In genomic region chr11:12845739-12846358, GRCh38 we compare ENCODE assay signal across 8 cellular contexts.
DNase-seq lines count a peak whose midpoint lies in the region; ATAC-seq, FAIRE-seq and TF ChIP-seq lines count a peak whose summit lies in the region.

No MANE protein-coding gene starts in this region.

- FAIRE-seq in frontal cortex (lab: Jason Lieb, UNC), result no peak

- H3K36me3 Mint-ChIP-seq in activated T-cell treated with anti-CD3 and anti-CD28 coated beads, Interleukin-2, amount 50 U/mL, for 4 hours (ENCODE audit: insufficient read depth), result no peaks in the 10 kb centered on the region

- H3K9me2 ChIP-seq in hepatocyte (replicated peaks; ENCODE audit: insufficient read depth), result no peaks in the 10 kb centered on the region

- no peaks in the 10 kb centered on the region for H3K27me3 ChIP-seq in KMS-11 (ENCODE audit: insufficient read depth, low read depth)
- H3K27me3 ChIP-seq in hepatocyte, result no peaks in the 10 kb centered on the region
- H3K27me3 ChIP-seq in thyroid gland, result no peaks in the 10 kb centered on the region

- no peak overlapping the region for H3K4me3 Mint-ChIP-seq in activated T-cell treated with anti-CD3 and anti-CD28 coated beads, Interleukin-2, amount 50 U/mL, for 4 hours

- H3K4me1 ChIP-seq in KMS-11 (ENCODE audit: low read depth, poor library complexity, severe bottlenecking), result peaks cover 84% of the 10 kb centered on the region
- H3K4me1 ChIP-seq in hepatocyte (ENCODE audit: insufficient read depth), result peaks cover 60% of the 10 kb centered on the region
- peaks cover 10 to 44% of the 10 kb centered on the region in 2 donors for H3K4me1 ChIP-seq in thyroid gland

- 16% methylated on average over 10 of the region's 10 CpGs for WGBS in hepatocyte (ENCODE audit: low lambda C conversion rate, missing lambda C conversion rate)
- WGBS in thyroid gland, 2 donors, result 50 to 64% methylated on average over 10 of the region's 10 CpGs

- no peaks in the 10 kb centered on the region for H3K9me3 Mint-ChIP-seq in activated T-cell treated with anti-CD3 and anti-CD28 coated beads, Interleukin-2, amount 50 U/mL, for 4 hours

- H2AFZ ChIP-seq in KMS-11 (ENCODE audit: low read depth), result no peak overlapping the region
- H2AFZ ChIP-seq in hepatocyte, result no peak overlapping the region

- TF ChIP-seq CTCF in KMS-11 (conservative IDR thresholded peaks at IDR 0.05; ENCODE audit: low read depth, low read length) (no peak), hepatocyte (IDR thresholded peaks at IDR 0.05; ENCODE audit: poor library complexity) (no peak), thyroid gland (IDR thresholded peaks at IDR 0.05) (no peak)

- no peaks in the 10 kb centered on the region for H3K4me1 Mint-ChIP-seq in activated T-cell treated with anti-CD3 and anti-CD28 coated beads, Interleukin-2, amount 50 U/mL, for 4 hours (ENCODE audit: low read depth)

- H4K20me1 ChIP-seq in KMS-11 (ENCODE audit: insufficient read depth) (0 out of 2 replicates have a peak, but pooled peaks cover 10% of the 10 kb centered on the region), hepatocyte (ENCODE audit: insufficient read depth, poor library complexity, severe bottlenecking) (peaks cover 5% of the 10 kb centered on the region)

- H3K4me2 ChIP-seq in KMS-11, result peak overlapping the region; percentile 22; the same call in 1 of the 2 replicates
- peak overlapping the region; percentile 53 for H3K4me2 ChIP-seq in hepatocyte

- peaks cover 12% of the 10 kb centered on the region for H3K27me3 Mint-ChIP-seq in activated T-cell treated with anti-CD3 and anti-CD28 coated beads, Interleukin-2, amount 50 U/mL, for 4 hours (ENCODE audit: low read depth)

- H3K9me3 ChIP-seq in hepatocyte (ENCODE audit: low read depth), result no peaks in the 10 kb centered on the region
- H3K9me3 ChIP-seq in thyroid gland, result no peaks in the 10 kb centered on the region

- H3K27ac ChIP-seq in KMS-11 (peak overlapping the region; percentile 34; the same call in 1 of the 2 replicates), hepatocyte (peak overlapping the region; percentile 80), thyroid gland (peak overlapping the region in 2 of 3 donors; percentile 2 to 26)

- ATAC-seq in HG03520 (IDR thresholded peaks at IDR 0.05; ENCODE audit: unreplicated experiment), result no peak
- no peak for ATAC-seq in HG03342 (IDR thresholded peaks at IDR 0.05; ENCODE audit: unreplicated experiment)
- ATAC-seq in activated T-cell treated with anti-CD3 and anti-CD28 coated beads, Interleukin-2, amount 50 U/mL, for 4 hours, result no peak

- H3K9ac ChIP-seq in KMS-11, result no peak overlapping the region

- DNase-seq in SHP77 (lab: John Stamatoyannopoulos, UW), result peak; percentile 83 to 84
- DNase-seq in hepatocyte (ENCODE audit: low spot score), result peak; percentile 78
- no peak for DNase-seq in thyroid gland
- DNase-seq in frontal cortex (ENCODE audit: low spot score in 2 of 2), result no peak
- DNase-seq in activated T-cell treated with anti-CD3 and anti-CD28 coated beads, Interleukin-2, amount 50 U/mL, for 4 hours, result no peak

- no peak overlapping the region for H3K4me3 ChIP-seq in KMS-11 (IDR thresholded peaks at IDR 0.05; ENCODE audit: insufficient read depth, low read depth, low read length)
- no peak overlapping the region for H3K4me3 ChIP-seq in hepatocyte
- H3K4me3 ChIP-seq in thyroid gland (replicated peaks in 1 of 3), result no peak overlapping the region

- TF ChIP-seq POLR2A in thyroid gland (IDR thresholded peaks at IDR 0.05), result no peak

- intact Hi-C loops in thyroid gland (cut with DNase I), result no loop called here

- H3K79me2 ChIP-seq in KMS-11 (ENCODE audit: insufficient read depth, low read depth) (peaks cover 59% of the 10 kb centered on the region), hepatocyte (peaks cover 82% of the 10 kb centered on the region)

- no peaks in the 10 kb centered on the region for H3K36me3 ChIP-seq in KMS-11 (ENCODE audit: insufficient read depth)
- no peaks in the 10 kb centered on the region for H3K36me3 ChIP-seq in hepatocyte (replicated peaks; ENCODE audit: insufficient read depth, low read depth)
- no peaks in the 10 kb centered on the region for H3K36me3 ChIP-seq in thyroid gland

Comparison
In these comparisons a context has a peak if more than half of its experiments do, and no peak if none do; other contexts are left out.
1. H3K27ac ChIP-seq: peak in every context shown above with its lines; median percentile 80 in hepatocyte; 34 in KMS-11; 14 in thyroid gland.
2. DNase-seq: peak in SHP77 (2 of 2) and hepatocyte (single experiment); none in thyroid gland (0 of 2), frontal cortex (0 of 2) and activated T-cell treated with anti-CD3 and anti-CD28 coated beads, Interleukin-2, amount 50 U/mL, for 4 hours (single experiment).